In genomic region chr7:32638479-32639121, GRCh38 we compare ENCODE assay signal across 8 cellular contexts.
A peak's percentile ranks its signal among the peaks of the same experiment; 100 is the strongest.
DNase-seq lines count a peak whose midpoint lies in the region; ATAC-seq, FAIRE-seq and TF ChIP-seq lines count a peak whose summit lies in the region.
"Not testable (repeated sequence)": the region's sequence is repeated elsewhere in the genome, so short reads cannot be mapped to it uniquely, and the experiment has no call there.

No MANE protein-coding gene starts in this region.

- not testable (repeated sequence) for H3K36me3 Mint-ChIP-seq in activated T-cell treated with anti-CD3 and anti-CD28 coated beads, Interleukin-2, amount 50 U/mL, for 72 hours (ENCODE audit: insufficient read depth in 2 of 2)
- H3K36me3 Mint-ChIP-seq in stimulated activated naive B cell treated with anti-CD40 and anti-IgM and Interleukin-4, amounts not matched to agents 10 μg/mL and 1 μg/mL and 100 μg/mL, for 72 hours: peaks cover 11 to 16% of the 10 kb centered on the region in 2 donors

- H3K27me3 Mint-ChIP-seq in activated T-cell treated with anti-CD3 and anti-CD28 coated beads, Interleukin-2, amount 50 U/mL, for 72 hours (ENCODE audit: low read depth); stimulated activated naive B cell treated with anti-CD40 and anti-IgM and Interleukin-4, amounts not matched to agents 10 μg/mL and 1 μg/mL and 100 μg/mL, for 72 hours: not testable (repeated sequence)

- H3K9me3 Mint-ChIP-seq in activated T-cell treated with anti-CD3 and anti-CD28 coated beads, Interleukin-2, amount 50 U/mL, for 72 hours; stimulated activated naive B cell treated with anti-CD40 and anti-IgM and Interleukin-4, amounts not matched to agents 10 μg/mL and 1 μg/mL and 100 μg/mL, for 72 hours: not testable (repeated sequence)

- not testable (repeated sequence) for FAIRE-seq in GM12891 (lab: Jason Lieb, UNC)
- FAIRE-seq in GM19239 (lab: Jason Lieb, UNC): peak; percentile 86

- not testable (repeated sequence) for H3K27ac Mint-ChIP-seq in activated T-cell treated with anti-CD3 and anti-CD28 coated beads, Interleukin-2, amount 50 U/mL, for 72 hours; stimulated activated naive B cell treated with anti-CD40 and anti-IgM and Interleukin-4, amounts not matched to agents 10 μg/mL and 1 μg/mL and 100 μg/mL, for 72 hours

- H3K4me3 Mint-ChIP-seq in activated T-cell treated with anti-CD3 and anti-CD28 coated beads, Interleukin-2, amount 50 U/mL, for 72 hours: peak overlapping the region; percentile 25 to 41
- peak overlapping the region; percentile 28 to 36 for H3K4me3 Mint-ChIP-seq in stimulated activated naive B cell treated with anti-CD40 and anti-IgM and Interleukin-4, amounts not matched to agents 10 μg/mL and 1 μg/mL and 100 μg/mL, for 72 hours

- ATAC-seq in GM21576 (IDR thresholded peaks at IDR 0.05; ENCODE audit: unreplicated experiment): peak; percentile 94
- peak; percentile 87 for ATAC-seq in HG02943 (IDR thresholded peaks at IDR 0.05; ENCODE audit: low read depth, unreplicated experiment)
- ATAC-seq in HG03439 (IDR thresholded peaks at IDR 0.05; ENCODE audit: unreplicated experiment): peak; percentile 78
- ATAC-seq in activated T-cell treated with anti-CD3 and anti-CD28 coated beads, Interleukin-2, amount 50 U/mL, for 72 hours (replicated peaks in 1 of 2): peak; percentile 62 to 67
- peak; percentile 99 for ATAC-seq in stimulated activated naive B cell treated with anti-CD40 and anti-IgM and Interleukin-4, amounts not matched to agents 10 μg/mL and 1 μg/mL and 100 μg/mL, for 72 hours (replicated peaks)

- H3K4me1 Mint-ChIP-seq in activated T-cell treated with anti-CD3 and anti-CD28 coated beads, Interleukin-2, amount 50 U/mL, for 72 hours (ENCODE audit: low read depth): not testable (repeated sequence)
- H3K4me1 Mint-ChIP-seq in stimulated activated naive B cell treated with anti-CD40 and anti-IgM and Interleukin-4, amounts not matched to agents 10 μg/mL and 1 μg/mL and 100 μg/mL, for 72 hours: peaks cover 18 to 37% of the 10 kb centered on the region in 2 donors

- DNase-seq in GM12891 (ENCODE audit: insufficient read length, low spot score); GM19239 (ENCODE audit: insufficient read length, low spot score); activated T-cell treated with anti-CD3 and anti-CD28 coated beads, Interleukin-2, amount 50 U/mL, for 72 hours; stimulated activated naive B cell treated with anti-CD40 and anti-IgM and Interleukin-4, amounts not matched to agents 10 μg/mL and 1 μg/mL and 100 μg/mL, for 72 hours: not testable (repeated sequence)
- peak; percentile 49 to 97 for DNase-seq in NOMO-1 (lab: John Stamatoyannopoulos, UW; ENCODE audit: unreplicated experiment in 2 of 2)

- TF ChIP-seq POLR2A in GM12891 (IDR thresholded peaks at IDR 0.05; ENCODE audit: low read depth, low read length): not testable (repeated sequence)

TF ChIP-seq in GM12891, 5 proteins besides CTCF, POLR2A, EP300 and RAD21:
- peak; percentile 82 for TF ChIP-seq SPI1 (IDR thresholded peaks at IDR 0.05; ENCODE audit: low read depth, low read length)
